In genomic region chr1:235791532-235792060, GRCh38 we compare ENCODE assay signal across 32 cellular contexts.
"Had no signal": no experiment of that assay in that cellular context is flagged by ENCODE, and none has a peak within 500 bp of the region (broad histone marks: within the 10 kb centered on the region; RNA-seq: fewer than 3 reads in every experiment).

No MANE protein-coding gene starts in this region.

- H3K9me3 ChIP-seq: pancreas, prostate gland, suprapubic skin had no signal

- H3K4me1 Mint-ChIP-seq: activated CD4-positive, alpha-beta memory T cell treated with anti-CD3 and anti-CD28 coated beads, Interleukin-2, amount 10 ng/mL, durations not matched to agents 7 days and 5 days; brain; neural crest cell; T-helper 17 cell had no signal

- DNase-seq: activated CD4-positive, alpha-beta memory T cell treated with anti-CD3 and anti-CD28 coated beads, Interleukin-2, amount 10 ng/mL, durations not matched to agents 7 days and 5 days; activated CD4-positive, alpha-beta T cell treated with anti-CD3 and anti-CD28 coated beads, Interleukin-2, amount 10 ng/mL, durations not matched to agents 24 days and 14 days; activated CD4-positive, CD25-positive, alpha-beta regulatory T cell treated with anti-CD3 and anti-CD28 coated beads, Interleukin-2, amount 50 U/mL, for 72 hours; activated effector memory CD4-positive, alpha-beta T cell treated with Interleukin-2 at 50 U/mL for 16 hours; cerebellar nuclear complex; cortex of kidney; effector memory CD8-positive, alpha-beta T cell; heart left ventricle; hypothalamus; immature natural killer cell; kidney; midbrain; naive thymus-derived CD8-positive, alpha-beta T cell; nucleus accumbens; pancreas; retina; stimulated activated CD4-positive, alpha-beta T cell treated with anti-CD3 and anti-CD28 coated beads, Interleukin-4, amount 100 ng/mL, for 4 hours; stimulated activated CD8-positive, alpha-beta memory T cell treated with anti-CD3 and anti-CD28 coated beads, Interleukin-4, amount 100 ng/mL, for 48 hours; T-helper 17 cell; T1000; tibial artery; WERI-Rb-1 had no signal

- H3K36me3 ChIP-seq: cardiac muscle cell, prostate gland, WERI-Rb-1 had no signal

- H3K4me3 ChIP-seq: ascending aorta, cardiac muscle cell, heart left ventricle, pancreas, prostate gland, skin epidermis, suprapubic skin, tibial artery had no signal

- H3K4me1 ChIP-seq: ascending aorta, heart left ventricle, pancreas, prostate gland, suprapubic skin, tibial artery had no signal

- ATAC-seq: effector memory CD8-positive, alpha-beta T cell; heart left ventricle; naive thymus-derived CD8-positive, alpha-beta T cell; pancreas; sciatic nerve; stimulated activated memory B cell treated with anti-CD40 and anti-IgM and Interleukin-4, amounts not matched to agents 10 μg/mL and 1 μg/mL and 100 μg/mL, for 72 hours; T-helper 17 cell had no signal

- H3K9me3 Mint-ChIP-seq: activated CD4-positive, alpha-beta memory T cell treated with anti-CD3 and anti-CD28 coated beads, Interleukin-2, amount 10 ng/mL, durations not matched to agents 7 days and 5 days; activated CD4-positive, alpha-beta T cell treated with anti-CD3 and anti-CD28 coated beads, Interleukin-2, amount 10 ng/mL, durations not matched to agents 24 days and 14 days; effector memory CD8-positive, alpha-beta T cell; immature natural killer cell; neural crest cell; stimulated activated memory B cell treated with anti-CD40 and anti-IgM and Interleukin-4, amounts not matched to agents 10 μg/mL and 1 μg/mL and 100 μg/mL, for 72 hours had no signal

- H3K4me3 Mint-ChIP-seq: activated CD4-positive, alpha-beta memory T cell treated with anti-CD3 and anti-CD28 coated beads, Interleukin-2, amount 10 ng/mL, durations not matched to agents 7 days and 5 days; activated CD4-positive, alpha-beta T cell treated with anti-CD3 and anti-CD28 coated beads, Interleukin-2, amount 10 ng/mL, durations not matched to agents 24 days and 14 days; activated naive CD8-positive, alpha-beta T cell; brain; effector memory CD8-positive, alpha-beta T cell; immature natural killer cell; naive thymus-derived CD8-positive, alpha-beta T cell; neural crest cell; stimulated activated memory B cell treated with anti-CD40 and anti-IgM and Interleukin-4, amounts not matched to agents 10 μg/mL and 1 μg/mL and 100 μg/mL, for 72 hours; T-helper 17 cell had no signal

- H3K27me3 Mint-ChIP-seq: activated CD4-positive, alpha-beta memory T cell treated with anti-CD3 and anti-CD28 coated beads, Interleukin-2, amount 10 ng/mL, durations not matched to agents 7 days and 5 days; activated CD4-positive, alpha-beta T cell treated with anti-CD3 and anti-CD28 coated beads, Interleukin-2, amount 10 ng/mL, durations not matched to agents 24 days and 14 days; activated naive CD8-positive, alpha-beta T cell; effector memory CD8-positive, alpha-beta T cell; naive thymus-derived CD8-positive, alpha-beta T cell; stimulated activated memory B cell treated with anti-CD40 and anti-IgM and Interleukin-4, amounts not matched to agents 10 μg/mL and 1 μg/mL and 100 μg/mL, for 72 hours; T-helper 17 cell had no signal

- H3K27ac Mint-ChIP-seq: activated CD4-positive, alpha-beta memory T cell treated with anti-CD3 and anti-CD28 coated beads, Interleukin-2, amount 10 ng/mL, durations not matched to agents 7 days and 5 days; activated CD4-positive, alpha-beta T cell treated with anti-CD3 and anti-CD28 coated beads, Interleukin-2, amount 10 ng/mL, durations not matched to agents 24 days and 14 days; activated naive CD8-positive, alpha-beta T cell; brain had no signal
